In the genomic region with DNA sequence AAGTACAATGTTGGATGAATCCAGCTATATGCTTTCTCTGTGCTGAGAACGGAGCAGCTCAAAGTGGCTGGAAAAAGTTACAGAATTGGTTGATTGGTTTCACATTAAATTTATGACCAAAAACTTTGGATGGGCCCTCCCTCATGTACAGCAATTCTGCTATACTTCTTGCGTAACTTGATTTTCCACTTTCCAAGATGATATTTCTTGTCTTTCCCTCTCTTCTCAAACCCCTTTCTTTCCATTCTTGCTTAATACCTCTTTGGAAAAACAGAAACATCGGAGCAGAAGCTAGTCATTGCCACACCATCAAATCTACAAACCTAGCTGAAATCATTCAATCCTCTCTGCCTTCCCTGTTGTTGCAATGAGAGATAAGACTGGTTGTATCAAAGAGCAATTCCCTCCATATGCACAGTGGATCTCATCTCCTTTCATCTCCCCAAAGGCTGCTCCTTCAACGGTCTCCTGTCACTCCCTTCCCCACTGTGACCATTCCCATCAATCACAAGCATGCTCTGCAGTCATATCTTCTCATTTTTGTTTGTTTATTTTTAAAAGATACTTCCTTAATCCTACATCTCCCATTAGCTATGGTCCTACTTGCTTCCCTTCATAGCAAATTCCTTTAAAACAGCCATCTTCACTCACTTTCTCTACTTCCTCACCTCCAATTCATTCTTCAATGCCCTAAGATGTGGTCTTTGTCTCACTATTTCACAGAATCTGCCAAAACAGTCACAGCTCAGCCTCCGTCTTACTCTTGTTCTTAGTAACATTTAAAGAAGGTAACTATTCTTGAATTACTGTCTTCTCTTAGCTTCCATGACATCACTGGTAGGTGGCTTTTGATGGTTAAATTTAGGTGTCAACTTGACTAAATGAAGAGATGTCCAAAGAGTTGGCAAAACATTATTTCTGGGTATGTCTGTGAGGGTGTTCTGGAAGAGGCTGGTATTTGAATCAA, we compare ENCODE assay signal across 14 cellular contexts.
DNase-seq lines count a peak whose midpoint lies in the region; ATAC-seq, FAIRE-seq and TF ChIP-seq lines count a peak whose summit lies in the region.
"Had no signal": no experiment of that assay in that cellular context is flagged by ENCODE, and none has a peak within 500 bp of the region (broad histone marks: within the 10 kb centered on the region; RNA-seq: fewer than 3 reads in every experiment).

No MANE protein-coding gene starts in this region.

- no peaks in the 10 kb centered on the region for H3K36me3 Mint-ChIP-seq in activated CD4-positive, alpha-beta T cell treated with anti-CD3 and anti-CD28 coated beads for 36 hours (ENCODE audit: low read depth)
- no peaks in the 10 kb centered on the region for H3K36me3 Mint-ChIP-seq in activated naive CD4-positive, alpha-beta T cell treated with anti-CD3 and anti-CD28 coated beads, Interleukin-2, amount 50 U/mL, for 72 hours
- H3K36me3 Mint-ChIP-seq: CD4-positive, CD25-positive, alpha-beta regulatory T cell had no signal

- TF ChIP-seq POLR2A in GM12878 (IDR thresholded peaks at IDR 0.05; ENCODE audit: low read depth, low read length): no peak

- no peak for TF ChIP-seq EP300 in GM12878 (IDR thresholded peaks at IDR 0.05; ENCODE audit: borderline replicate concordance in 1 of 2, control insufficient read depth in 1 of 2, low read depth in 2 of 2, low read length in 2 of 2)

- SMC1A ChIA-PET in GM12878 (lab: Charles Lee; ENCODE audit: uncharacterized antibody, unreplicated experiment): interaction anchor here (0.5 to 1.3 kb wide), 4 partner anchors 11 to 294 kb away, joined by 3 to 4 read pairs (median 4); no protein-coding TSS in a partner anchor

- no peaks in the 10 kb centered on the region for H3K4me1 Mint-ChIP-seq in activated CD4-positive, alpha-beta T cell treated with anti-CD3 and anti-CD28 coated beads for 36 hours
- H3K4me1 Mint-ChIP-seq: CD4-positive, CD25-positive, alpha-beta regulatory T cell had no signal

- CTCF ChIA-PET in activated CD4-positive, alpha-beta T cell treated with anti-CD3 and anti-CD28 coated beads for 36 hours (lab: Charles Lee): interaction anchor here (0.8 kb wide), 1 partner anchor 91 kb away, joined by 3 read pairs; no protein-coding TSS in a partner anchor
- CTCF ChIA-PET in GM12878 (lab: Yijun Ruan, JAX): interaction anchor here (1.1 to 1.3 kb wide), 2 partner anchors 9 to 14 kb away, joined by 3 read pairs; no protein-coding TSS in a partner anchor

- RAD21 ChIA-PET in GM12878 (lab: Charles Lee; ENCODE audit: unreplicated experiment): interaction anchor here (1.1 kb wide), 1 partner anchor 145 kb away, joined by 3 read pairs; no protein-coding TSS in a partner anchor

- ATAC-seq in activated CD4-positive, alpha-beta T cell treated with anti-CD3 and anti-CD28 coated beads for 36 hours: peak; percentile 89
- peak; percentile 44 to 97 for ATAC-seq in activated naive CD4-positive, alpha-beta T cell treated with anti-CD3 and anti-CD28 coated beads, Interleukin-2, amount 50 U/mL, for 72 hours
- ATAC-seq in HG02610 (IDR thresholded peaks at IDR 0.05; ENCODE audit: unreplicated experiment) (peak; percentile 40), GM12878 (no peak), GM21423 (IDR thresholded peaks at IDR 0.05; ENCODE audit: unreplicated experiment) (no peak)

- H2AFZ ChIP-seq in GM12878 (ENCODE audit: control insufficient read depth, low read depth, low read length): no peak overlapping the region

- in situ Hi-C loops in GM12878 (cut with MboI): no loop called here

- no peaks in the 10 kb centered on the region for H3K9me3 ChIP-seq in GM12878 (replicated peaks; ENCODE audit: control insufficient read depth, insufficient read depth, low read length)
- H3K9me3 ChIP-seq: HAP-1 had no signal

- TF ChIP-seq CTCF in GM12878 (IDR thresholded peaks at IDR 0.05 in 2 of 3, conservative IDR thresholded peaks at IDR 0.05 in 1 of 3; ENCODE audit: control insufficient read depth in 2 of 3, extremely low read depth in 1 of 3, insufficient read depth in 1 of 3, low read depth in 3 of 3, low read length in 3 of 3): no peak

- 31% methylated on average over 5 of the region's 5 CpGs for WGBS in GM12878 (ENCODE audit: insufficient coverage, insufficient replicate concordance, low lambda C conversion rate, missing lambda C conversion rate)

- FAIRE-seq in GM12878 (lab: Jason Lieb, UNC): no peak
- FAIRE-seq: HTR-8/SVneo had no signal

- no peak overlapping the region for H3K9ac ChIP-seq in GM12878 (ENCODE audit: control insufficient read depth, insufficient read depth, low read length)
- H3K9ac ChIP-seq: BLaER1 treated with 17β-estradiol and CSF1 and Interleukin-3, amounts not matched to agents 10 nM and 100 nM had no signal

- H3K79me2 ChIP-seq in GM12878 (ENCODE audit: control insufficient read depth, insufficient read depth, low read length): no peaks in the 10 kb centered on the region

- H3K27me3 Mint-ChIP-seq in activated CD4-positive, alpha-beta T cell treated with anti-CD3 and anti-CD28 coated beads for 36 hours: no peaks in the 10 kb centered on the region
- H3K27me3 Mint-ChIP-seq: CD4-positive, CD25-positive, alpha-beta regulatory T cell had no signal

- H3K27ac Mint-ChIP-seq in activated CD4-positive, alpha-beta T cell treated with anti-CD3 and anti-CD28 coated beads for 36 hours: no peak overlapping the region
- H3K27ac Mint-ChIP-seq in activated naive CD4-positive, alpha-beta T cell treated with anti-CD3 and anti-CD28 coated beads, Interleukin-2, amount 50 U/mL, for 72 hours: no peak overlapping the region
- H3K27ac Mint-ChIP-seq: CD4-positive, CD25-positive, alpha-beta regulatory T cell had no signal

- no peaks in the 10 kb centered on the region for H3K27me3 ChIP-seq in GM12878 (replicated peaks in 1 of 2; ENCODE audit: control insufficient read depth in 2 of 2, insufficient read depth in 2 of 2, low read length in 1 of 2)
- H3K27me3 ChIP-seq: BLaER1 treated with 17β-estradiol and CSF1 and Interleukin-3, amounts not matched to agents 10 nM and 100 nM had no signal

- no peaks in the 10 kb centered on the region for H3K9me3 Mint-ChIP-seq in activated CD4-positive, alpha-beta T cell treated with anti-CD3 and anti-CD28 coated beads for 36 hours (ENCODE audit: low read depth)
- no peaks in the 10 kb centered on the region for H3K9me3 Mint-ChIP-seq in activated naive CD4-positive, alpha-beta T cell treated with anti-CD3 and anti-CD28 coated beads, Interleukin-2, amount 50 U/mL, for 72 hours

- intact Hi-C loops in activated CD4-positive, alpha-beta T cell treated with anti-CD3 and anti-CD28 coated beads for 36 hours (cut with DNase I, micrococcal nuclease): no loop called here
- intact Hi-C loops in GM12878 (cut with micrococcal nuclease; ENCODE audit: unreplicated experiment): no loop called here

- no peaks in the 10 kb centered on the region for H3K36me3 ChIP-seq in GM12878 (ENCODE audit: control insufficient read depth in 2 of 2, insufficient read depth in 2 of 2, low read length in 1 of 2)
- H3K36me3 ChIP-seq: BLaER1 treated with 17β-estradiol and CSF1 and Interleukin-3, amounts not matched to agents 10 nM and 100 nM; HAP-1 had no signal

- POLR2A ChIA-PET in activated CD4-positive, alpha-beta T cell treated with anti-CD3 and anti-CD28 coated beads for 36 hours (lab: Charles Lee): no interaction called here
- POLR2A ChIA-PET in GM12878 (lab: Charles Lee): interaction anchor here (1.1 kb wide), 1 partner anchor 52 kb away, joined by 3 read pairs; no protein-coding TSS in a partner anchor

- no peak overlapping the region for H3K4me3 ChIP-seq in GM12878
- H3K4me3 ChIP-seq: BLaER1 treated with 17β-estradiol and CSF1 and Interleukin-3, amounts not matched to agents 10 nM and 100 nM; HAP-1 had no signal

- TF ChIP-seq RAD21 in GM12878 (IDR thresholded peaks at IDR 0.05; ENCODE audit: insufficient read depth, low read depth, low read length): no peak

- no TSS peak for BruUV-seq in GM12878 (replicated peaks; lab: Mats Ljungman, UMichigan)

- peak; percentile 9 for DNase-seq in activated CD4-positive, alpha-beta T cell treated with anti-CD3 and anti-CD28 coated beads for 36 hours
- DNase-seq in activated CD4-positive, alpha-beta T cell treated with anti-CD3 and anti-CD28 coated beads, Interleukin-2, amount 50 U/mL, for 1 hour: no peak
- peak in 1 of 2 donors; percentile 3 for DNase-seq in activated naive CD4-positive, alpha-beta T cell treated with anti-CD3 and anti-CD28 coated beads, Interleukin-2, amount 50 U/mL, for 72 hours (ENCODE audit: low spot score in 2 of 2)
- DNase-seq in activated naive CD4-positive, alpha-beta T cell (lab: John Stamatoyannopoulos, UW): no peak
- DNase-seq in GM12878 (ENCODE audit: low read depth, low spot score): no peak
- no peak for DNase-seq in NCI-H69 (lab: John Stamatoyannopoulos, UW)
- DNase-seq: ACHN, GOT3 had no signal

- no peaks in the 10 kb centered on the region for H4K20me1 ChIP-seq in GM12878 (ENCODE audit: control insufficient read depth, insufficient read depth)
- H4K20me1 ChIP-seq: BLaER1 treated with 17β-estradiol and CSF1 and Interleukin-3, amounts not matched to agents 10 nM and 100 nM had no signal

- H3K27ac ChIP-seq in GM12878 (ENCODE audit: control insufficient read depth, insufficient read depth): no peak overlapping the region
- H3K27ac ChIP-seq: BLaER1 treated with 17β-estradiol and CSF1 and Interleukin-3, amounts not matched to agents 10 nM and 100 nM had no signal

- H3K4me2 ChIP-seq in GM12878 (ENCODE audit: control insufficient read depth, insufficient read depth): no peak overlapping the region

- H3K4me3 Mint-ChIP-seq in activated CD4-positive, alpha-beta T cell treated with anti-CD3 and anti-CD28 coated beads for 36 hours: no peak overlapping the region
- H3K4me3 Mint-ChIP-seq: CD4-positive, CD25-positive, alpha-beta regulatory T cell had no signal

- H3K4me1 ChIP-seq in GM12878 (ENCODE audit: control insufficient read depth, insufficient read depth, low read length): no peaks in the 10 kb centered on the region

TF ChIP-seq in GM12878, 131 proteins besides CTCF, POLR2A, EP300 and RAD21:
- TF ChIP-seq TAF1 (IDR thresholded peaks at IDR 0.05; ENCODE audit: borderline replicate concordance, low read depth, low read length) (no peak), ATF7 (IDR thresholded peaks at IDR 0.05; ENCODE audit: low read depth) (0 out of 2 replicates have a peak, but pooled peaks have one; percentile 34)

Comparison
In these comparisons a context has a peak if more than half of its experiments do, and no peak if none do; other contexts are left out.
1. ATAC-seq: peak in activated CD4-positive, alpha-beta T cell treated with anti-CD3 and anti-CD28 coated beads for 36 hours (single experiment), activated naive CD4-positive, alpha-beta T cell treated with anti-CD3 and anti-CD28 coated beads, Interleukin-2, amount 50 U/mL, for 72 hours (2 of 2) and HG02610 (single experiment); none in GM12878 (single experiment) and GM21423 (single experiment).